In genomic region chr15:96457852-96458251, GRCh38 we compare ENCODE assay signal across 21 cellular contexts.
"Had no signal": no experiment of that assay in that cellular context is flagged by ENCODE, and none has a peak within 500 bp of the region (broad histone marks: within the 10 kb centered on the region; RNA-seq: fewer than 3 reads in every experiment).

No MANE protein-coding gene starts in this region.

- H3K4me1 ChIP-seq: left lung, stomach, testis, upper lobe of right lung had no signal

- H3K36me3 ChIP-seq: left lung, ovary, stomach, upper lobe of right lung had no signal

- H3K9me3 ChIP-seq: left lung, ovary, stomach, testis, upper lobe of right lung had no signal

- H3K27ac ChIP-seq: dorsolateral prefrontal cortex, left lung, ovary, stomach, testis, upper lobe of right lung had no signal

- FAIRE-seq: TTC549 had no signal

- H3K27me3 ChIP-seq: left lung, ovary, stomach, testis, upper lobe of right lung had no signal

- H3K4me3 ChIP-seq: dorsolateral prefrontal cortex, left lung, ovary, stomach, testis, upper lobe of right lung had no signal

- ATAC-seq: activated T-cell treated with anti-CD3 and anti-CD28 coated beads, Interleukin-2, amount 50 U/mL, for 72 hours; left lung; upper lobe of right lung had no signal

- DNase-seq: activated B cell treated with CpG ODN at 0.5 μM for 24 hours; activated CD4-positive, alpha-beta T cell treated with anti-CD3 and anti-CD28 coated beads, Interleukin-2, amount 10 ng/mL, durations not matched to agents 24 days and 14 days; activated CD8-positive, alpha-beta memory T cell treated with anti-CD3 and anti-CD28 coated beads, Interleukin-2, amount 50 U/mL, for 48 hours; activated gamma-delta T cell treated with Interleukin-2 at 50 U/mL for 16 hours; activated naive CD8-positive, alpha-beta T cell treated with anti-CD3 and anti-CD28 coated beads for 36 hours; activated T-cell treated with anti-CD3 and anti-CD28 coated beads, Interleukin-2, amount 50 U/mL, for 72 hours; amygdala; dorsolateral prefrontal cortex; endodermal cell; erythroblast; islet precursor cell; left lung; mammary epithelial cell; naive B cell; ovary; stimulated activated CD4-positive, alpha-beta T cell treated with anti-CD3 and anti-CD28 coated beads, Interleukin-12 subunit alpha, Interleukin-12 subunit beta, amount 100 ng/mL, for 4 hours; stimulated activated CD4-positive, alpha-beta T cell treated with anti-CD3 and anti-CD28 coated beads, Interleukin-2, amount 100 ng/mL, for 24 hours; stomach; testis; upper lobe of right lung had no signal
